Comparison of ENCODE assay signal across 41 cellular contexts in genomic region chr6:126093108-126093507, GRCh38.
"Had no signal": no experiment of that assay in that cellular context is flagged by ENCODE, and none has a peak within 500 bp of the region (broad histone marks: within the 10 kb centered on the region; RNA-seq: fewer than 3 reads in every experiment).

No MANE protein-coding gene starts in this region.

- H3K4me1 ChIP-seq: adrenal gland, ascending aorta, body of pancreas, breast epithelium had no signal

- H3K4me3 Mint-ChIP-seq: activated naive CD4-positive, alpha-beta T cell treated with anti-CD3 and anti-CD28 coated beads for 36 hours; activated naive CD4-positive, alpha-beta T cell treated with anti-CD3 and anti-CD28 coated beads, Interleukin-2, amount 10 ng/mL, durations not matched to agents 7 days and 5 days; activated naive CD4-positive, alpha-beta T cell treated with anti-CD3 and anti-CD28 coated beads, Interleukin-2, amount 50 U/mL, for 24 hours; activated naive CD8-positive, alpha-beta T cell; activated naive CD8-positive, alpha-beta T cell treated with anti-CD3 and anti-CD28 coated beads for 36 hours; activated naive CD8-positive, alpha-beta T cell treated with anti-CD3 and anti-CD28 coated beads, Interleukin-2, amount 10 ng/mL, durations not matched to agents 7 days and 5 days; activated naive CD8-positive, alpha-beta T cell treated with anti-CD3 and anti-CD28 coated beads, Interleukin-2, amount 50 U/mL, for 24 hours; activated T-cell treated with anti-CD3 and anti-CD28 coated beads, Interleukin-2, amount 50 U/mL, for 24 hours; activated T-cell treated with anti-CD3 and anti-CD28 coated beads, Interleukin-2, amount 50 U/mL, for 4 hours; activated T-cell treated with anti-CD3 and anti-CD28 coated beads, Interleukin-2, amount 50 U/mL, for 72 hours; activated T-helper 1 cell treated with anti-CD3 and anti-CD28 coated beads, Interleukin-12 subunit alpha, Interleukin-12 subunit beta, Interleukin-2, Interleukin-4 antibody, amounts not matched to agents 30 ng/mL and 10 ng/mL and 1 ng/mL, durations not matched to agents 14 hours and 24 hours and 36 hours; activated T-helper 17 cell treated with anti-CD3 and anti-CD28 coated beads, Interleukin-2, amount 50 U/mL, for 72 hours; brain; central memory CD8-positive, alpha-beta T cell had no signal

- H3K27me3 Mint-ChIP-seq: activated naive CD4-positive, alpha-beta T cell treated with anti-CD3 and anti-CD28 coated beads, Interleukin-2, amount 10 ng/mL, durations not matched to agents 7 days and 5 days; activated naive CD4-positive, alpha-beta T cell treated with anti-CD3 and anti-CD28 coated beads, Interleukin-2, amount 50 U/mL, for 24 hours; activated naive CD8-positive, alpha-beta T cell; activated naive CD8-positive, alpha-beta T cell treated with anti-CD3 and anti-CD28 coated beads for 36 hours; activated naive CD8-positive, alpha-beta T cell treated with anti-CD3 and anti-CD28 coated beads, Interleukin-2, amount 10 ng/mL, durations not matched to agents 7 days and 5 days; activated naive CD8-positive, alpha-beta T cell treated with anti-CD3 and anti-CD28 coated beads, Interleukin-2, amount 50 U/mL, for 24 hours; activated T-cell treated with anti-CD3 and anti-CD28 coated beads, Interleukin-2, amount 50 U/mL, for 24 hours; activated T-helper 17 cell treated with anti-CD3 and anti-CD28 coated beads, Interleukin-2, amount 50 U/mL, for 72 hours; brain; central memory CD8-positive, alpha-beta T cell had no signal

- DNase-seq: activated effector memory CD4-positive, alpha-beta T cell treated with anti-CD3 and anti-CD28 coated beads, Interleukin-2, amount 50 U/mL, for 16 hours; activated effector memory CD4-positive, alpha-beta T cell treated with Interleukin-2 at 50 U/mL for 16 hours; activated gamma-delta T cell; activated gamma-delta T cell treated with Interleukin-2 at 50 U/mL for 16 hours; activated naive CD4-positive, alpha-beta T cell; activated naive CD4-positive, alpha-beta T cell treated with anti-CD3 and anti-CD28 coated beads for 36 hours; activated naive CD4-positive, alpha-beta T cell treated with anti-CD3 and anti-CD28 coated beads, Interleukin-2, amount 10 ng/mL, durations not matched to agents 7 days and 5 days; activated naive CD4-positive, alpha-beta T cell treated with anti-CD3 and anti-CD28 coated beads, Interleukin-2, amount 50 U/mL, for 16 hours; activated naive CD4-positive, alpha-beta T cell treated with Interleukin-2 at 50 U/mL for 16 hours; activated naive CD8-positive, alpha-beta T cell treated with anti-CD3 and anti-CD28 coated beads for 36 hours; activated naive CD8-positive, alpha-beta T cell treated with anti-CD3 and anti-CD28 coated beads, Interleukin-2, amount 10 ng/mL, durations not matched to agents 7 days and 5 days; activated naive CD8-positive, alpha-beta T cell treated with anti-CD3 and anti-CD28 coated beads, Interleukin-2, amount 50 U/mL, for 24 hours; activated T-cell treated with anti-CD3 and anti-CD28 coated beads for 4 hours; activated T-cell treated with anti-CD3 and anti-CD28 coated beads, Interleukin-2, amount 50 U/mL, for 1 hour; activated T-cell treated with anti-CD3 and anti-CD28 coated beads, Interleukin-2, amount 50 U/mL, for 24 hours; activated T-cell treated with anti-CD3 and anti-CD28 coated beads, Interleukin-2, amount 50 U/mL, for 4 hours; activated T-cell treated with anti-CD3 and anti-CD28 coated beads, Interleukin-2, amount 50 U/mL, for 48 hours; activated T-cell treated with anti-CD3 and anti-CD28 coated beads, Interleukin-2, amount 50 U/mL, for 72 hours; adrenal gland; amniotic stem cell; amygdala; anterior cingulate cortex; aorta; body of pancreas; brain microvascular endothelial cell; caudate nucleus; central memory CD4-positive, alpha-beta T cell; cerebellar nuclear complex had no signal

- H3K27ac ChIP-seq: adrenal gland, ascending aorta, body of pancreas, brain microvascular endothelial cell, cardiac muscle cell had no signal

- ATAC-seq: activated naive CD4-positive, alpha-beta T cell treated with anti-CD3 and anti-CD28 coated beads, Interleukin-2, amount 50 U/mL, for 72 hours; activated naive CD8-positive, alpha-beta T cell treated with anti-CD3 and anti-CD28 coated beads, Interleukin-2, amount 50 U/mL, for 24 hours; activated T-cell treated with anti-CD3 and anti-CD28 coated beads, Interleukin-2, amount 50 U/mL, for 4 hours; activated T-cell treated with anti-CD3 and anti-CD28 coated beads, Interleukin-2, amount 50 U/mL, for 72 hours; activated T-helper 17 cell treated with anti-CD3 and anti-CD28 coated beads, Interleukin-2, amount 50 U/mL, for 72 hours; body of pancreas had no signal

- H3K36me3 ChIP-seq: adrenal gland, ascending aorta, brain microvascular endothelial cell, breast epithelium, cardiac muscle cell had no signal

- H3K4me1 Mint-ChIP-seq: activated naive CD4-positive, alpha-beta T cell treated with anti-CD3 and anti-CD28 coated beads, Interleukin-2, amount 10 ng/mL, durations not matched to agents 7 days and 5 days; activated naive CD4-positive, alpha-beta T cell treated with anti-CD3 and anti-CD28 coated beads, Interleukin-2, amount 50 U/mL, for 24 hours; activated naive CD8-positive, alpha-beta T cell treated with anti-CD3 and anti-CD28 coated beads for 36 hours; activated naive CD8-positive, alpha-beta T cell treated with anti-CD3 and anti-CD28 coated beads, Interleukin-2, amount 10 ng/mL, durations not matched to agents 7 days and 5 days; activated naive CD8-positive, alpha-beta T cell treated with anti-CD3 and anti-CD28 coated beads, Interleukin-2, amount 50 U/mL, for 24 hours; activated T-helper 17 cell treated with anti-CD3 and anti-CD28 coated beads, Interleukin-2, amount 50 U/mL, for 72 hours; brain; central memory CD8-positive, alpha-beta T cell had no signal

- H3K36me3 Mint-ChIP-seq: activated naive CD4-positive, alpha-beta T cell treated with anti-CD3 and anti-CD28 coated beads, Interleukin-2, amount 10 ng/mL, durations not matched to agents 7 days and 5 days; activated naive CD4-positive, alpha-beta T cell treated with anti-CD3 and anti-CD28 coated beads, Interleukin-2, amount 50 U/mL, for 72 hours; activated naive CD8-positive, alpha-beta T cell treated with anti-CD3 and anti-CD28 coated beads, Interleukin-2, amount 10 ng/mL, durations not matched to agents 7 days and 5 days; brain had no signal

- FAIRE-seq: astrocyte, bronchial epithelial cell had no signal

- H3K9me3 ChIP-seq: adrenal gland, ascending aorta, body of pancreas, breast epithelium had no signal

- H3K4me3 ChIP-seq: adrenal gland, ascending aorta, body of pancreas, breast epithelium, cardiac muscle cell had no signal

- H3K27ac Mint-ChIP-seq: activated naive CD4-positive, alpha-beta T cell treated with anti-CD3 and anti-CD28 coated beads for 36 hours; activated naive CD4-positive, alpha-beta T cell treated with anti-CD3 and anti-CD28 coated beads, Interleukin-2, amount 10 ng/mL, durations not matched to agents 7 days and 5 days; activated naive CD4-positive, alpha-beta T cell treated with anti-CD3 and anti-CD28 coated beads, Interleukin-2, amount 50 U/mL, for 24 hours; activated naive CD4-positive, alpha-beta T cell treated with anti-CD3 and anti-CD28 coated beads, Interleukin-2, amount 50 U/mL, for 72 hours; activated naive CD8-positive, alpha-beta T cell; activated naive CD8-positive, alpha-beta T cell treated with anti-CD3 and anti-CD28 coated beads for 36 hours; activated naive CD8-positive, alpha-beta T cell treated with anti-CD3 and anti-CD28 coated beads, Interleukin-2, amount 10 ng/mL, durations not matched to agents 7 days and 5 days; activated naive CD8-positive, alpha-beta T cell treated with anti-CD3 and anti-CD28 coated beads, Interleukin-2, amount 50 U/mL, for 24 hours; activated T-cell treated with anti-CD3 and anti-CD28 coated beads, Interleukin-2, amount 50 U/mL, for 24 hours; activated T-cell treated with anti-CD3 and anti-CD28 coated beads, Interleukin-2, amount 50 U/mL, for 72 hours; activated T-helper 1 cell treated with anti-CD3 and anti-CD28 coated beads, Interleukin-12 subunit alpha, Interleukin-12 subunit beta, Interleukin-2, Interleukin-4 antibody, amounts not matched to agents 30 ng/mL and 10 ng/mL and 1 ng/mL, durations not matched to agents 14 hours and 24 hours and 36 hours; activated T-helper 17 cell treated with anti-CD3 and anti-CD28 coated beads, Interleukin-2, amount 50 U/mL, for 72 hours; activated T-helper 2 cell treated with anti-CD3 and anti-CD28 coated beads, Interferon-gamma antibody, Interleukin-2, Interleukin-4, amounts not matched to agents 10 μg/mL and 5 μg/mL and 100 μg/mL, durations not matched to agents 14 hours and 24 hours and 36 hours; brain had no signal

- H3K27me3 ChIP-seq: adrenal gland, ascending aorta, body of pancreas, brain microvascular endothelial cell, breast epithelium, cardiac muscle cell had no signal

- H3K9me3 Mint-ChIP-seq: activated naive CD4-positive, alpha-beta T cell treated with anti-CD3 and anti-CD28 coated beads for 36 hours; activated naive CD4-positive, alpha-beta T cell treated with anti-CD3 and anti-CD28 coated beads, Interleukin-2, amount 10 ng/mL, durations not matched to agents 7 days and 5 days; activated naive CD4-positive, alpha-beta T cell treated with anti-CD3 and anti-CD28 coated beads, Interleukin-2, amount 50 U/mL, for 24 hours; activated naive CD4-positive, alpha-beta T cell treated with anti-CD3 and anti-CD28 coated beads, Interleukin-2, amount 50 U/mL, for 72 hours; activated naive CD8-positive, alpha-beta T cell treated with anti-CD3 and anti-CD28 coated beads for 36 hours; activated naive CD8-positive, alpha-beta T cell treated with anti-CD3 and anti-CD28 coated beads, Interleukin-2, amount 10 ng/mL, durations not matched to agents 7 days and 5 days; activated naive CD8-positive, alpha-beta T cell treated with anti-CD3 and anti-CD28 coated beads, Interleukin-2, amount 50 U/mL, for 24 hours; activated T-cell treated with anti-CD3 and anti-CD28 coated beads, Interleukin-2, amount 50 U/mL, for 24 hours; activated T-cell treated with anti-CD3 and anti-CD28 coated beads, Interleukin-2, amount 50 U/mL, for 4 hours; activated T-cell treated with anti-CD3 and anti-CD28 coated beads, Interleukin-2, amount 50 U/mL, for 72 hours; activated T-helper 1 cell treated with anti-CD3 and anti-CD28 coated beads, Interleukin-12 subunit alpha, Interleukin-12 subunit beta, Interleukin-2, Interleukin-4 antibody, amounts not matched to agents 30 ng/mL and 10 ng/mL and 1 ng/mL, durations not matched to agents 14 hours and 24 hours and 36 hours; activated T-helper 17 cell treated with anti-CD3 and anti-CD28 coated beads, Interleukin-2, amount 50 U/mL, for 72 hours; activated T-helper 2 cell treated with anti-CD3 and anti-CD28 coated beads, Interferon-gamma antibody, Interleukin-2, Interleukin-4, amounts not matched to agents 10 μg/mL and 5 μg/mL and 100 μg/mL, durations not matched to agents 14 hours and 24 hours and 36 hours; brain; central memory CD8-positive, alpha-beta T cell had no signal
